8 cellular contexts compared by ENCODE assay signal in genomic region chr6:104930939-104931338, GRCh38. TPM values are rescaled to one million over a fixed set of nuclear protein-coding genes. Genes with fewer than 3 reads are reported as not detected.
"Had no signal": no experiment of that assay in that cellular context is flagged by ENCODE, and none has a peak within 500 bp of the region (broad histone marks: within the 10 kb centered on the region; RNA-seq: fewer than 3 reads in every experiment).

No MANE protein-coding gene starts in this region.

- DNase-seq: GOT3, H7, IMR-90 had no signal

- H3K36me3 ChIP-seq: HAP-1 had no signal

- H3K4me1 ChIP-seq: HAP-1 had no signal

- H3K4me3 ChIP-seq: HAP-1, K562 had no signal

- ATAC-seq: HCT116, K562 had no signal

- H3K9me3 ChIP-seq: HAP-1 had no signal

RNA-seq across cellular contexts. Expression of gene LIN28B, which starts 26.0 kb away (rescaled TPM):
- total RNA-seq: H4, HT-29, IMR-90 had no signal
- polyA plus RNA-seq: IMR-90 had no signal
